ENCODE assay signal across 25 cellular contexts in the genomic region with DNA sequence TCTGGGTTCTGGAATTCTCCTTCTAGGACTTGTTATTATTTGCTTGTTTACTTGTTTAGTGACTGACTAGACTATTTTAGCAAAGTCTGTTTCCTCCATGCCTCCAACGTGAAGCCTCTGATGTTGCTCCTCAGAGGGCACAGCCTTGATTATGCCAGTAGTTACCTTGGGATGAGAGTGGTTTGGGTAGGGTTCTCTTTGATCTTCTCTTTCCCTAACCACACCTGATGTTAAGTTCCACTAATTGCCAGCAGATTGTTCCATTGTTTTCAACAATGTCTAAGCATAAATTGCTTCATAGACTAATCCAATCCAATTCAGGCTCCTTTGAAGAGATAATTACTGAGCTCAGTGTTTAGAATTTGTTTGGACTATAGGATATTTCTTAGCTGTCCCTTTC.
"Had no signal": no experiment of that assay in that cellular context is flagged by ENCODE, and none has a peak within 500 bp of the region (broad histone marks: within the 10 kb centered on the region; RNA-seq: fewer than 3 reads in every experiment).

No MANE protein-coding gene starts in this region.

- DNase-seq: cortex of kidney; effector CD8-positive, alpha-beta T cell; effector memory CD8-positive, alpha-beta T cell; endodermal cell; erythroblast; esophagus squamous epithelium; foreskin fibroblast; foreskin melanocyte; gastrocnemius medialis; glutamatergic neuron; head of caudate nucleus; heart right ventricle; hippocampal formation; left cardiac atrium; left lung; left ventricle myocardium superior; lower lobe of right lung; mesenchymal stem cell; mucosa of descending colon; naive B cell; naive thymus-derived CD8-positive, alpha-beta T cell had no signal

- H3K4me1 Mint-ChIP-seq: endodermal cell; mesothelial cell of epicardium; naive B cell; naive thymus-derived CD8-positive, alpha-beta T cell had no signal

- H3K9me3 Mint-ChIP-seq: dendritic cell treated with granulocyte-macrophage colony-stimulating factor and Interleukin-4, amounts not matched to agents 40 ng/mL and 50 ng/mL, for 4 days; effector memory CD8-positive, alpha-beta T cell; naive thymus-derived CD8-positive, alpha-beta T cell had no signal

- H3K4me3 Mint-ChIP-seq: dendritic cell treated with granulocyte-macrophage colony-stimulating factor and Interleukin-4, amounts not matched to agents 40 ng/mL and 50 ng/mL, for 4 days; effector memory CD8-positive, alpha-beta T cell; endodermal cell; mesothelial cell of epicardium; naive B cell; naive thymus-derived CD8-positive, alpha-beta T cell had no signal

- H3K36me3 Mint-ChIP-seq: mesothelial cell of epicardium; naive B cell; naive thymus-derived CD8-positive, alpha-beta T cell had no signal

- H3K27ac ChIP-seq: epithelial cell of prostate, esophagus squamous epithelium, gastrocnemius medialis, heart right ventricle, left lung, lower lobe of right lung had no signal

- H3K27me3 Mint-ChIP-seq: effector memory CD8-positive, alpha-beta T cell; naive B cell had no signal

- ATAC-seq: effector memory CD8-positive, alpha-beta T cell; esophagus mucosa; gastrocnemius medialis; heart right ventricle; left cardiac atrium; left lung; left ventricle myocardium superior; lower lobe of right lung; mucosa of descending colon; naive thymus-derived CD8-positive, alpha-beta T cell had no signal

- H3K27ac Mint-ChIP-seq: dendritic cell treated with granulocyte-macrophage colony-stimulating factor and Interleukin-4, amounts not matched to agents 40 ng/mL and 50 ng/mL, for 4 days; effector memory CD8-positive, alpha-beta T cell; endodermal cell; mesothelial cell of epicardium; naive B cell; naive thymus-derived CD8-positive, alpha-beta T cell had no signal
